Comparison of ENCODE assay signal across 20 cellular contexts in the genomic region with DNA sequence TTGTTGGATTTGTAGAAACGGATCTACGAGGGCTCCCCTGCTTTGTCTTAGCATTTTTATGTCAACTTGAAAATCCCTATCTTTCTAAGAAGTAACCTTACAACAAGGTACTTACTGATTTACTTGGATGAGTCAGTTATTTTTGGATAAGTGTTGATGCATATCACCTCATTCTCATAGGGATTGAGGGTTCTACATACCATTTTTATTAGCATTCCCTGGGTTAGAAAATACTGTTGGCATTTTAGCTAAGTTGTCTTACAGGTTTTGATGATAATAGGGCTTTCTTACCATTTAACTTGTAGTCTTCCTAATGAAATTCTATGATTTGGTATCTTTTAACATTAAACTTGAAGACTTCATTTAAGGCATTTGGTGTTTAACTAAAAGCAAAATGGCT.
DNase-seq lines count a peak whose midpoint lies in the region; ATAC-seq and TF ChIP-seq lines count a peak whose summit lies in the region.
"Had no signal": no experiment of that assay in that cellular context is flagged by ENCODE, and none has a peak within 500 bp of the region (broad histone marks: within the 10 kb centered on the region; RNA-seq: fewer than 3 reads in every experiment).

No MANE protein-coding gene starts in this region.

- intact Hi-C loops in activated CD4-positive, alpha-beta T cell treated with anti-CD3 and anti-CD28 coated beads for 36 hours (cut with DNase I, micrococcal nuclease), result loop anchor here (2.0 to 10.0 kb wide), 5 partner anchors 57 to 849 kb away; a partner anchor contains a TSS
- intact Hi-C loops in activated CD4-positive, alpha-beta memory T cell treated with anti-CD3 and anti-CD28 coated beads for 36 hours (cut with micrococcal nuclease), result loop anchor here (10.0 kb wide), 1 partner anchor 789 kb away; a partner anchor contains a TSS
- intact Hi-C loops in naive thymus-derived CD4-positive, alpha-beta T cell (cut with micrococcal nuclease), result loop anchor here (2.0 kb wide), 4 partner anchors 29 to 325 kb away; no protein-coding TSS in a partner anchor

- peaks cover 30 to 34% of the 10 kb centered on the region in 2 donors for H3K4me1 ChIP-seq in naive thymus-derived CD4-positive, alpha-beta T cell (ENCODE audit: control insufficient read depth in 2 of 2, insufficient read depth in 2 of 2, low read length in 2 of 2)

- H3K27ac ChIP-seq in naive thymus-derived CD4-positive, alpha-beta T cell (ENCODE audit: low read depth, low read length), result peak overlapping the region; percentile 6
- H3K27ac ChIP-seq: foreskin keratinocyte had no signal

- H3K27ac Mint-ChIP-seq in activated CD4-positive, alpha-beta T cell treated with anti-CD3 and anti-CD28 coated beads for 36 hours, result peak overlapping the region; percentile 24
- H3K27ac Mint-ChIP-seq in activated CD4-positive, alpha-beta memory T cell treated with anti-CD3 and anti-CD28 coated beads for 36 hours, result peak overlapping the region; percentile 47
- peak overlapping the region in 7 of 9 donors; percentile 43 to 94 (median 80) for H3K27ac Mint-ChIP-seq in naive thymus-derived CD4-positive, alpha-beta T cell
- H3K27ac Mint-ChIP-seq in nephron progenitor cell, result no peak overlapping the region
- H3K27ac Mint-ChIP-seq: stimulated activated naive B cell treated with anti-CD40 and anti-IgM and Interleukin-4, amounts not matched to agents 10 μg/mL and 1 μg/mL and 100 μg/mL, for 72 hours; WTC11 had no signal

- peaks cover 7% of the 10 kb centered on the region for H3K9me3 Mint-ChIP-seq in activated CD4-positive, alpha-beta T cell treated with anti-CD3 and anti-CD28 coated beads for 36 hours (ENCODE audit: low read depth)
- H3K9me3 Mint-ChIP-seq in activated CD4-positive, alpha-beta memory T cell treated with anti-CD3 and anti-CD28 coated beads for 36 hours, result no peaks in the 10 kb centered on the region
- peaks cover 0 to 11% (median 0%) of the 10 kb centered on the region in 11 donors for H3K9me3 Mint-ChIP-seq in naive thymus-derived CD4-positive, alpha-beta T cell
- H3K9me3 Mint-ChIP-seq in nephron progenitor cell, result no peaks in the 10 kb centered on the region
- H3K9me3 Mint-ChIP-seq: stimulated activated naive B cell treated with anti-CD40 and anti-IgM and Interleukin-4, amounts not matched to agents 10 μg/mL and 1 μg/mL and 100 μg/mL, for 72 hours; WTC11 had no signal

- CTCF ChIA-PET in activated CD4-positive, alpha-beta T cell treated with anti-CD3 and anti-CD28 coated beads for 36 hours (lab: Charles Lee), result interaction anchor here (0.6 to 3.5 kb wide), 21 partner anchors 12 to 881 kb away, joined by 3 to 27 read pairs (median 3); a partner anchor contains a TSS
- CTCF ChIA-PET in activated CD4-positive, alpha-beta memory T cell treated with anti-CD3 and anti-CD28 coated beads for 36 hours (lab: Charles Lee), result interaction anchor here (0.6 to 4.4 kb wide), 35 partner anchors 9 to 610 kb away, joined by 3 to 81 read pairs (median 5); a partner anchor contains a TSS
- CTCF ChIA-PET in naive thymus-derived CD4-positive, alpha-beta T cell (lab: Charles Lee), result interaction anchor here (0.7 to 4.7 kb wide), 21 partner anchors 7 to 610 kb away, joined by 3 to 43 read pairs (median 8); a partner anchor contains a TSS

- POLR2A ChIA-PET in activated CD4-positive, alpha-beta T cell treated with anti-CD3 and anti-CD28 coated beads for 36 hours (lab: Charles Lee), result no interaction called here
- POLR2A ChIA-PET in activated CD4-positive, alpha-beta memory T cell treated with anti-CD3 and anti-CD28 coated beads for 36 hours (lab: Charles Lee), result interaction anchor here (0.8 to 4.9 kb wide), 4 partner anchors 20 to 361 kb away, joined by 3 to 23 read pairs (median 5); a partner anchor contains a TSS
- POLR2A ChIA-PET in naive thymus-derived CD4-positive, alpha-beta T cell (lab: Charles Lee), result interaction anchor here (0.8 to 2.1 kb wide), 14 partner anchors 18 to 360 kb away, joined by 3 to 13 read pairs (median 4); a partner anchor contains a TSS

- H3K36me3 ChIP-seq in naive thymus-derived CD4-positive, alpha-beta T cell (ENCODE audit: control insufficient read depth in 2 of 3, insufficient read depth in 3 of 3, low read length in 3 of 3), result no peaks in the 10 kb centered on the region

- no peaks in the 10 kb centered on the region for H3K27me3 ChIP-seq in naive thymus-derived CD4-positive, alpha-beta T cell (ENCODE audit: control insufficient read depth in 2 of 2, insufficient read depth in 2 of 2, low read length in 2 of 2)
- H3K27me3 ChIP-seq: foreskin keratinocyte had no signal

- no peak overlapping the region for H3K4me3 ChIP-seq in naive thymus-derived CD4-positive, alpha-beta T cell (ENCODE audit: low read length)

- H3K4me3 Mint-ChIP-seq in activated CD4-positive, alpha-beta T cell treated with anti-CD3 and anti-CD28 coated beads for 36 hours, result no peak overlapping the region
- no peak overlapping the region for H3K4me3 Mint-ChIP-seq in activated CD4-positive, alpha-beta memory T cell treated with anti-CD3 and anti-CD28 coated beads for 36 hours
- peak overlapping the region in 2 of 10 donors; percentile 37 to 66 for H3K4me3 Mint-ChIP-seq in naive thymus-derived CD4-positive, alpha-beta T cell
- no peak overlapping the region for H3K4me3 Mint-ChIP-seq in nephron progenitor cell
- H3K4me3 Mint-ChIP-seq: stimulated activated naive B cell treated with anti-CD40 and anti-IgM and Interleukin-4, amounts not matched to agents 10 μg/mL and 1 μg/mL and 100 μg/mL, for 72 hours; WTC11 had no signal

- peaks cover 49% of the 10 kb centered on the region for H3K4me1 Mint-ChIP-seq in activated CD4-positive, alpha-beta T cell treated with anti-CD3 and anti-CD28 coated beads for 36 hours
- peaks cover 47% of the 10 kb centered on the region for H3K4me1 Mint-ChIP-seq in activated CD4-positive, alpha-beta memory T cell treated with anti-CD3 and anti-CD28 coated beads for 36 hours (ENCODE audit: low read depth)
- peaks cover 13 to 55% (median 40%) of the 10 kb centered on the region in 7 donors for H3K4me1 Mint-ChIP-seq in naive thymus-derived CD4-positive, alpha-beta T cell
- no peaks in the 10 kb centered on the region for H3K4me1 Mint-ChIP-seq in nephron progenitor cell

- no peaks in the 10 kb centered on the region for H3K9me3 ChIP-seq in naive thymus-derived CD4-positive, alpha-beta T cell (ENCODE audit: control insufficient read depth in 2 of 3, low read length in 3 of 3)

- TF ChIP-seq CTCF in nephron progenitor cell (IDR thresholded peaks at IDR 0.05), result no peak

- ATAC-seq in activated CD4-positive, alpha-beta T cell treated with anti-CD3 and anti-CD28 coated beads for 36 hours, result no peak
- no peak for ATAC-seq in naive thymus-derived CD4-positive, alpha-beta T cell
- ATAC-seq: foreskin keratinocyte; stimulated activated naive B cell treated with anti-CD40 and anti-IgM and Interleukin-4, amounts not matched to agents 10 μg/mL and 1 μg/mL and 100 μg/mL, for 72 hours; WTC11 had no signal

- H3K36me3 Mint-ChIP-seq in activated CD4-positive, alpha-beta T cell treated with anti-CD3 and anti-CD28 coated beads for 36 hours (ENCODE audit: low read depth), result peaks cover 3% of the 10 kb centered on the region
- peaks cover 4% of the 10 kb centered on the region for H3K36me3 Mint-ChIP-seq in activated CD4-positive, alpha-beta memory T cell treated with anti-CD3 and anti-CD28 coated beads for 36 hours
- peaks cover 0 to 27% (median 4%) of the 10 kb centered on the region in 5 donors for H3K36me3 Mint-ChIP-seq in naive thymus-derived CD4-positive, alpha-beta T cell
- no peaks in the 10 kb centered on the region for H3K36me3 Mint-ChIP-seq in nephron progenitor cell (ENCODE audit: low read depth)
- H3K36me3 Mint-ChIP-seq: stimulated activated naive B cell treated with anti-CD40 and anti-IgM and Interleukin-4, amounts not matched to agents 10 μg/mL and 1 μg/mL and 100 μg/mL, for 72 hours; WTC11 had no signal

- no peak for DNase-seq in activated CD4-positive, alpha-beta T cell treated with anti-CD3 and anti-CD28 coated beads for 36 hours
- DNase-seq in activated CD4-positive, alpha-beta T cell treated with anti-CD3 and anti-CD28 coated beads, Interleukin-2, amount 50 U/mL, for 1 hour, result no peak
- peak; percentile 12 for DNase-seq in EH (ENCODE audit: low read depth)
- no peak for DNase-seq in activated CD4-positive, alpha-beta memory T cell treated with anti-CD3 and anti-CD28 coated beads for 36 hours
- DNase-seq in naive thymus-derived CD4-positive, alpha-beta T cell, result no peak
- no peak for DNase-seq in nephron progenitor cell
- DNase-seq in NCI-H526 (lab: John Stamatoyannopoulos, UW), result no peak
- no peak for DNase-seq in DMS114 treated with DMSO at 0.1 percent for 48 hours (lab: John Stamatoyannopoulos, UW; ENCODE audit: unreplicated experiment)
- DNase-seq: activated naive CD4-positive, alpha-beta T cell treated with Interleukin-2 at 50 U/mL for 16 hours; hypothalamus; KG1; kidney glomerular epithelial cell; NCI-H1048; NCI-H2081; NCI-H510A treated with DMSO at 0.1 percent for 48 hours; SHP77; stimulated activated naive B cell treated with anti-CD40 and anti-IgM and Interleukin-4, amounts not matched to agents 10 μg/mL and 1 μg/mL and 100 μg/mL, for 72 hours; trophoblast cell had no signal

- H3K27me3 Mint-ChIP-seq in activated CD4-positive, alpha-beta T cell treated with anti-CD3 and anti-CD28 coated beads for 36 hours, result no peaks in the 10 kb centered on the region
- H3K27me3 Mint-ChIP-seq in activated CD4-positive, alpha-beta memory T cell treated with anti-CD3 and anti-CD28 coated beads for 36 hours, result no peaks in the 10 kb centered on the region
- peaks cover 0 to 4% (median 0%) of the 10 kb centered on the region in 5 donors for H3K27me3 Mint-ChIP-seq in naive thymus-derived CD4-positive, alpha-beta T cell
- H3K27me3 Mint-ChIP-seq in nephron progenitor cell (ENCODE audit: low read depth, poor library complexity), result no peaks in the 10 kb centered on the region
- H3K27me3 Mint-ChIP-seq: stimulated activated naive B cell treated with anti-CD40 and anti-IgM and Interleukin-4, amounts not matched to agents 10 μg/mL and 1 μg/mL and 100 μg/mL, for 72 hours had no signal
